In genomic region chr19:55683449-55684261, GRCh38 we compare ENCODE assay signal across 1 cellular context.
A peak's percentile ranks its signal among the peaks of the same experiment; 100 is the strongest.
TF ChIP-seq lines count a peak whose summit lies in the region.

No MANE protein-coding gene starts in this region.

TF ChIP-seq in HepG2, 621 proteins besides CTCF, POLR2A, EP300 and RAD21 (continued from another document and continues in another):
- TF ChIP-seq PRDM10 (CRISPR knock-in tag; IDR thresholded peaks at IDR 0.05; ENCODE audit: low read depth) (no peak), ZNF724P (CRISPR knock-in tag; IDR thresholded peaks at IDR 0.05; ENCODE audit: borderline replicate concordance) (no peak), ZNF557 (CRISPR knock-in tag; IDR thresholded peaks at IDR 0.05) (no peak), ZNF460 (CRISPR knock-in tag; IDR thresholded peaks at IDR 0.05; ENCODE audit: borderline replicate concordance) (peak; percentile 92), NCOA5 (CRISPR knock-in tag; IDR thresholded peaks at IDR 0.05) (no peak), ZNF281 (CRISPR knock-in tag; IDR thresholded peaks at IDR 0.05; ENCODE audit: borderline replicate concordance) (peak; percentile 5; the same call in 1 of the 2 replicates), ZNF646 (CRISPR knock-in tag; IDR thresholded peaks at IDR 0.05) (no peak; the same call in 1 of the 2 replicates), KDM5B (CRISPR knock-in tag; IDR thresholded peaks at IDR 0.05; ENCODE audit: borderline replicate concordance) (no peak), SMARCC2 (IDR thresholded peaks at IDR 0.05) (no peak), ZBTB34 (CRISPR knock-in tag; IDR thresholded peaks at IDR 0.05) (peak; percentile 53; the same call in 1 of the 2 replicates), HMG20B (CRISPR knock-in tag; conservative IDR thresholded peaks at IDR 0.05) (no peak), FOXJ3 (CRISPR knock-in tag; IDR thresholded peaks at IDR 0.05; ENCODE audit: borderline replicate concordance) (peak; percentile 70), SMAD9 (CRISPR knock-in tag; IDR thresholded peaks at IDR 0.05) (no peak), ISX (CRISPR knock-in tag; conservative IDR thresholded peaks at IDR 0.05) (no peak; the same call in 1 of the 2 replicates), NONO (IDR thresholded peaks at IDR 0.05) (no peak), NONO (CRISPR knock-in tag; conservative IDR thresholded peaks at IDR 0.05) (no peak; the same call in 1 of the 2 replicates), ZNF512B (CRISPR knock-in tag; IDR thresholded peaks at IDR 0.05; ENCODE audit: borderline replicate concordance) (no peak), ATF4 (CRISPR knock-in tag; IDR thresholded peaks at IDR 0.05) (0 out of 4 replicates have a peak, but pooled peaks of 1 of the 2 experiments have one; percentile 22), ZFP36L2 (CRISPR knock-in tag; IDR thresholded peaks at IDR 0.05) (no peak), RXRB (CRISPR knock-in tag; IDR thresholded peaks at IDR 0.05; ENCODE audit: borderline replicate concordance) (peak; percentile 81; the same call in 1 of the 2 replicates), AKNA (CRISPR knock-in tag; IDR thresholded peaks at IDR 0.05; ENCODE audit: borderline replicate concordance) (no peak), THAP11 (CRISPR knock-in tag; IDR thresholded peaks at IDR 0.05) (peak; percentile 43; the same call in 1 of the 2 replicates), ZNF337 (CRISPR knock-in tag; IDR thresholded peaks at IDR 0.05; ENCODE audit: borderline replicate concordance, low read depth) (no peak), REL (CRISPR knock-in tag; conservative IDR thresholded peaks at IDR 0.05) (no peak), ETS1 (CRISPR knock-in tag; IDR thresholded peaks at IDR 0.05) (no peak)
